Comparison of ENCODE assay signal across 10 cellular contexts in the genomic region with DNA sequence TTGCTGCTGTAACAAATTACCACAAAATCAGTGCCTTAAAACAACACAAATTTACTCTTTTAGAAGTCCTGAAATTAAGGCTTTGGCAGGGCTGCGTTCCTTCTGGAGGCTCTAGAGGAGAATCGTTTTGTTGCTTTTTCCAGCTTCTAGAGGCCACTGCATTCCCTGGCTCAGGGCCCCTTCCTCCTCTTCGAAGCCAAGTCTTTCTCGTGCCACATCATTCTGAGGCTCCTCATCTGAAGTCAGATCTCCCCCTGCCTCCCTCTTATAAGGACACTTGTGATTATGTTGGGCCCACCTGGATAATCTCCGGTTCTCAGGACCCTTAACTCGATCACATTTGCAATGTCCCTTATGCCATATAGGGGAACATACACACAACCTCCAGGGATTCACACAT. TPM values are rescaled to one million over a fixed set of nuclear protein-coding genes. Genes with fewer than 3 reads are reported as not detected.
A peak's percentile ranks its signal among the peaks of the same experiment; 100 is the strongest.
DNase-seq lines count a peak whose midpoint lies in the region; ATAC-seq and TF ChIP-seq lines count a peak whose summit lies in the region.
"Had no signal": no experiment of that assay in that cellular context is flagged by ENCODE, and none has a peak within 500 bp of the region (broad histone marks: within the 10 kb centered on the region; RNA-seq: fewer than 3 reads in every experiment).

No MANE protein-coding gene starts in this region.

- no peak overlapping the region for H3K4me2 ChIP-seq in PC-3 (ENCODE audit: low read length)

- peaks cover 2% of the 10 kb centered on the region for H3K36me3 Mint-ChIP-seq in chondrocyte (ENCODE audit: low read depth)
- peaks cover 19% of the 10 kb centered on the region for H3K36me3 Mint-ChIP-seq in natural killer cell treated with Interleukin-12 subunit alpha and Interleukin-12 subunit beta and Interleukin-15 and Interleukin-18, amount 100 ng/mL, for 72 hours

- H2AFZ ChIP-seq in PC-3 (ENCODE audit: low read length) = no peak overlapping the region

- H4K20me1 ChIP-seq in PC-3 (ENCODE audit: low read length) = no peaks in the 10 kb centered on the region

- H3K9me3 ChIP-seq in right atrium auricular region (no peaks in the 10 kb centered on the region), vagina (no peaks in the 10 kb centered on the region), PC-3 (ENCODE audit: low read length) (no peaks in the 10 kb centered on the region)

- TF ChIP-seq CTCF in right atrium auricular region (IDR thresholded peaks at IDR 0.05) (no peak), chondrocyte (IDR thresholded peaks at IDR 0.05) (no peak), vagina (IDR thresholded peaks at IDR 0.05) (no peak), PC-3 (conservative IDR thresholded peaks at IDR 0.05; ENCODE audit: low read depth, low read length) (no peak)

- no TSS peak for BruUV-seq in PC-3 (replicated peaks; lab: Mats Ljungman, UMichigan)

- H3K27ac Mint-ChIP-seq in chondrocyte (ENCODE audit: unreplicated experiment) = peak overlapping the region; percentile 38
- peak overlapping the region; percentile 97 to 100 for H3K27ac Mint-ChIP-seq in natural killer cell treated with Interleukin-12 subunit alpha and Interleukin-12 subunit beta and Interleukin-15 and Interleukin-18, amount 100 ng/mL, for 72 hours

- H3K27me3 ChIP-seq in right atrium auricular region (no peaks in the 10 kb centered on the region), vagina (no peaks in the 10 kb centered on the region), PC-3 (ENCODE audit: low read length) (no peaks in the 10 kb centered on the region)

- H3K4me3 ChIP-seq in right atrium auricular region = no peak overlapping the region
- no peak overlapping the region for H3K4me3 ChIP-seq in vagina
- no peak overlapping the region for H3K4me3 ChIP-seq in PC-3 (ENCODE audit: low read length)

- no peaks in the 10 kb centered on the region for H3F3A ChIP-seq in PC-3 (ENCODE audit: low read length, unreplicated experiment)

- no peak for TF ChIP-seq POLR2A in vagina (IDR thresholded peaks at IDR 0.05)

- H3K36me3 ChIP-seq in right atrium auricular region (peaks cover 9% of the 10 kb centered on the region), vagina (no peaks in the 10 kb centered on the region), PC-3 (ENCODE audit: low read depth, low read length) (no peaks in the 10 kb centered on the region)

- peaks cover 32% of the 10 kb centered on the region for H3K79me2 ChIP-seq in PC-3 (ENCODE audit: low read length)

- no peaks in the 10 kb centered on the region for H3K27me3 Mint-ChIP-seq in chondrocyte (ENCODE audit: low read depth)
- H3K27me3 Mint-ChIP-seq in natural killer cell treated with Interleukin-12 subunit alpha and Interleukin-12 subunit beta and Interleukin-15 and Interleukin-18, amount 100 ng/mL, for 72 hours = no peaks in the 10 kb centered on the region

- H3K9me3 Mint-ChIP-seq in chondrocyte (ENCODE audit: low read depth) = no peaks in the 10 kb centered on the region
- H3K9me3 Mint-ChIP-seq in natural killer cell treated with Interleukin-12 subunit alpha and Interleukin-12 subunit beta and Interleukin-15 and Interleukin-18, amount 100 ng/mL, for 72 hours = no peaks in the 10 kb centered on the region

- peak overlapping the region; percentile 27 to 52 for H3K27ac ChIP-seq in right atrium auricular region
- H3K27ac ChIP-seq in vagina = peak overlapping the region; percentile 16
- H3K27ac ChIP-seq in PC-3 (ENCODE audit: low read length) = no peak overlapping the region

- no peak overlapping the region for H3K9ac ChIP-seq in PC-3 (ENCODE audit: low read length)

- peaks cover 84% of the 10 kb centered on the region for H3K4me1 Mint-ChIP-seq in chondrocyte (ENCODE audit: low read depth)
- peaks cover 79 to 89% of the 10 kb centered on the region in 2 donors for H3K4me1 Mint-ChIP-seq in natural killer cell treated with Interleukin-12 subunit alpha and Interleukin-12 subunit beta and Interleukin-15 and Interleukin-18, amount 100 ng/mL, for 72 hours (ENCODE audit: low read depth in 2 of 2)

- no peaks in the 10 kb centered on the region for H3K9me2 ChIP-seq in PC-3 (replicated peaks; ENCODE audit: low read length)

- no peak for DNase-seq in right atrium auricular region (ENCODE audit: low spot score)
- no peak for DNase-seq in Right ventricle myocardium inferior (ENCODE audit: missing footprints)
- DNase-seq in chondrocyte (ENCODE audit: low spot score) = no peak
- no peak for DNase-seq in natural killer cell treated with Interleukin-12 subunit alpha and Interleukin-12 subunit beta and Interleukin-15 and Interleukin-18, amount 100 ng/mL, for 72 hours (ENCODE audit: low spot score)
- peak in 1 of 2 donors; percentile 81 for DNase-seq in vagina (ENCODE audit: extremely low spot score in 2 of 2)
- no peak for DNase-seq in superior temporal gyrus (ENCODE audit: extremely low spot score)
- no peak for DNase-seq in NCI-H1417 treated with DMSO at 0.1 percent for 48 hours (lab: John Stamatoyannopoulos, UW)
- DNase-seq in PC-3 = no peak
- DNase-seq: activated naive CD4-positive, alpha-beta T cell; NCI-H510A treated with DMSO at 0.1 percent for 48 hours had no signal

- intact Hi-C loops in Right ventricle myocardium inferior (cut with DNase I) = no loop called here
- intact Hi-C loops in vagina (cut with DNase I) = loop anchor here (5.0 kb wide), 1 partner anchor 70 kb away; no protein-coding TSS in a partner anchor
- intact Hi-C loops in PC-3 (cut with micrococcal nuclease) = no loop called here

- ATAC-seq in Right ventricle myocardium inferior (no peak), PC-3 (no peak)
- no peak for ATAC-seq in natural killer cell treated with Interleukin-12 subunit alpha and Interleukin-12 subunit beta and Interleukin-15 and Interleukin-18, amount 100 ng/mL, for 72 hours

- CTCF ChIA-PET in PC-3 (lab: Charles Lee) = no interaction called here

- peaks cover 0 to 92% of the 10 kb centered on the region in 2 donors for H3K4me1 ChIP-seq in right atrium auricular region
- H3K4me1 ChIP-seq in vagina = peaks cover 84% of the 10 kb centered on the region
- peaks cover 64% of the 10 kb centered on the region for H3K4me1 ChIP-seq in PC-3 (ENCODE audit: insufficient read depth, low read length)

- H3K4me3 Mint-ChIP-seq in chondrocyte (ENCODE audit: unreplicated experiment) = no peak overlapping the region
- peak overlapping the region; percentile 63 for H3K4me3 Mint-ChIP-seq in natural killer cell treated with Interleukin-12 subunit alpha and Interleukin-12 subunit beta and Interleukin-15 and Interleukin-18, amount 100 ng/mL, for 72 hours

- POLR2A ChIA-PET in PC-3 (lab: Charles Lee; ENCODE audit: unreplicated experiment) = no interaction called here

RNA-seq across cellular contexts. Expression of a gene that starts 48.0 kb away (rescaled TPM):
- 10 to 100 TPM in 1 of 2 donors, 1 to 10 TPM in 1; 8.6 to 17.6 TPM for total RNA-seq in right atrium auricular region
- 22.3 TPM for total RNA-seq in Right ventricle myocardium inferior
- 6.1 to 7.1 TPM (median 6.6 TPM) in 3 replicates for total RNA-seq in chondrocyte
- 1 to 10 TPM; 3.5 to 6.4 TPM for total RNA-seq in natural killer cell treated with Interleukin-12 subunit alpha and Interleukin-12 subunit beta and Interleukin-15 and Interleukin-18, amount 100 ng/mL, for 72 hours
- total RNA-seq in vagina = 15.2 TPM
- 8.2 and 21.8 TPM in 2 replicates for total RNA-seq in PC-3 (2014; rRNA removed)
